In genomic region chr17:68961204-68961893, GRCh38 we compare ENCODE assay signal across 22 cellular contexts. TPM values are rescaled to one million over a fixed set of nuclear protein-coding genes. Genes with fewer than 3 reads are reported as not detected.
DNase-seq lines count a peak whose midpoint lies in the region; ATAC-seq lines count a peak whose summit lies in the region.
"Had no signal": no experiment of that assay in that cellular context is flagged by ENCODE, and none has a peak within 500 bp of the region (broad histone marks: within the 10 kb centered on the region; RNA-seq: fewer than 3 reads in every experiment).

No MANE protein-coding gene starts in this region.

- peak overlapping the region; percentile 77 for H2AFZ ChIP-seq in ACC112 (ENCODE audit: low read length, unreplicated experiment)
- H2AFZ ChIP-seq: PC-9 had no signal

- no peaks in the 10 kb centered on the region for H3K27me3 ChIP-seq in ACC112 (ENCODE audit: insufficient read depth, low read length)
- H3K27me3 ChIP-seq: MG63, SJSA1 had no signal

- no peaks in the 10 kb centered on the region for H3K36me3 ChIP-seq in ACC112 (ENCODE audit: insufficient read depth, low read length)
- H3K36me3 ChIP-seq: MG63, SJSA1 had no signal

- ATAC-seq in left lobe of liver (peak; percentile 47), GM21528 (IDR thresholded peaks at IDR 0.05; ENCODE audit: low FRiP score, unreplicated experiment) (no peak)
- ATAC-seq: activated CD8-positive, alpha-beta T cell treated with anti-CD3 and anti-CD28 coated beads, Interleukin-2, amount 10 ng/mL, durations not matched to agents 7 days and 5 days; left colon; mucosa of descending colon; stimulated activated effector memory CD8-positive, alpha-beta T cell treated with anti-CD3 and anti-CD28 coated beads, Interleukin-12 subunit alpha, Interleukin-12 subunit beta, amount 100 ng/mL, for 72 hours had no signal

- H3K4me3 ChIP-seq in ACC112 (ENCODE audit: low read depth, low read length): no peak overlapping the region
- H3K4me3 ChIP-seq: coronary artery, MG63, mucosa of descending colon, PC-9, SJSA1 had no signal

- H3K4me1 ChIP-seq in ACC112 (ENCODE audit: control insufficient read depth, insufficient read depth, low read length, unreplicated experiment): no peaks in the 10 kb centered on the region
- H3K4me1 ChIP-seq: SJSA1 had no signal

- H3K79me2 ChIP-seq in ACC112 (ENCODE audit: control insufficient read depth, insufficient read depth, low read length, unreplicated experiment): no peaks in the 10 kb centered on the region

- peak; percentile 97 for DNase-seq in NCI-H1694 (lab: John Stamatoyannopoulos, UW)
- peak; percentile 55 for DNase-seq in cerebellum (ENCODE audit: low spot score)
- no peak for DNase-seq in left lobe of liver (ENCODE audit: low spot score)
- DNase-seq in OCI-M2 (lab: John Stamatoyannopoulos, UW; ENCODE audit: unreplicated experiment): no peak
- DNase-seq in LoVo (ENCODE audit: low spot score): no peak
- no peak for DNase-seq in activated CD4-positive, alpha-beta T cell treated with anti-CD3 and anti-CD28 coated beads, Interleukin-2, amount 50 U/mL, for 48 hours
- DNase-seq: activated CD4-positive, CD25-positive, alpha-beta regulatory T cell; activated CD8-positive, alpha-beta T cell treated with anti-CD3 and anti-CD28 coated beads, Interleukin-2, amount 10 ng/mL, durations not matched to agents 7 days and 5 days; activated T-cell treated with anti-CD3 and anti-CD28 coated beads, Interleukin-2, amount 50 U/mL, for 48 hours; DMS153; left colon; MG63; mucosa of descending colon; NCI-H510A treated with DMSO at 0.1 percent for 48 hours; PC-9; stimulated activated CD4-positive, alpha-beta T cell treated with anti-CD3 and anti-CD28 coated beads, Interleukin-15, amount 100 ng/mL, for 24 hours had no signal

- no peak overlapping the region for H3K27ac ChIP-seq in ACC112 (ENCODE audit: low read depth, low read length)
- H3K27ac ChIP-seq: coronary artery, PC-9, SJSA1 had no signal

RNA-seq across cellular contexts. Expression of gene ABCA8, which starts 6.2 kb away (rescaled TPM):
- total RNA-seq in cerebellum: 33.7 TPM
- total RNA-seq in left lobe of liver: 35.6 TPM
- total RNA-seq: activated CD8-positive, alpha-beta T cell treated with anti-CD3 and anti-CD28 coated beads, Interleukin-2, amount 10 ng/mL, durations not matched to agents 7 days and 5 days; PC-9; T-helper 2 cell treated with Interferon-gamma antibody and Interleukin-4, amounts not matched to agents 100 ng/mL and 5 ng/mL, for 36 hours had no signal

Comparison
In these comparisons a context has a peak if more than half of its experiments do, and no peak if none do; other contexts are left out.
1. DNase-seq: peak in NCI-H1694 (single experiment) and cerebellum (single experiment); none in left lobe of liver (single experiment), OCI-M2 (single experiment), LoVo (single experiment) and activated CD4-positive, alpha-beta T cell treated with anti-CD3 and anti-CD28 coated beads, Interleukin-2, amount 50 U/mL, for 48 hours (0 of 2).